In the genomic region with DNA sequence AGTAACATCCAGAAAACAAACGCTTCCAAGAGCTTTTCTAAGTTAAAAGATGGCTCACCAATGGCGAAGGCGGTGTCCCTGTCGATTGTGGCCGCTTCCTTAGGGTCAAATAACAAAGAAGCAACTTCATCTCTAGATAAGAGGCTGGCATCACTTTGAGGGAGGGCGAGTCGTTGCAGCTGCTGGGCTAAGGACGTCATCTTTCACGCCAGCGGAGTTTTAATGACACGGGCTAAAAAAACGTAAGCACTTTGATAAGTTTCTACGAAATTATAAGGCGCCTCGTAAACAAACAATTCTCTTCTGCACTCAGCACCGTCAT, we compare ENCODE assay signal across 1 cellular context.
TF ChIP-seq lines count a peak whose summit lies in the region.

No MANE protein-coding gene starts in this region.

TF ChIP-seq in K562, 482 proteins besides CTCF, POLR2A, EP300 and RAD21 (continued from another document):
- TF ChIP-seq, protein P1, sequence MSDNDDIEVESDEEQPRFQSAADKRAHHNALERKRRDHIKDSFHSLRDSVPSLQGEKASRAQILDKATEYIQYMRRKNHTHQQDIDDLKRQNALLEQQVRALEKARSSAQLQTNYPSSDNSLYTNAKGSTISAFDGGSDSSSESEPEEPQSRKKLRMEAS (CRISPR knock-in tag; IDR thresholded peaks at IDR 0.05) = no peak
- no peak for TF ChIP-seq SMAD3 (CRISPR knock-in tag; conservative IDR thresholded peaks at IDR 0.05)
- TF ChIP-seq NFIX (CRISPR knock-in tag; IDR thresholded peaks at IDR 0.05; ENCODE audit: low read depth) = no peak
- TF ChIP-seq ZNF584 (CRISPR knock-in tag; IDR thresholded peaks at IDR 0.05; ENCODE audit: low read depth) = no peak
- TF ChIP-seq SMAD2 (IDR thresholded peaks at IDR 0.05; ENCODE audit: low read depth, low read length) = no peak
